ENCODE assay signal across 2 cellular contexts in genomic region chr1:49026230-49026811, GRCh38.
TF ChIP-seq lines count a peak whose summit lies in the region.

No MANE protein-coding gene starts in this region.

TF ChIP-seq in SK-N-SH, 30 proteins besides CTCF, POLR2A, EP300 and RAD21 (continued from another document):
- no peak for TF ChIP-seq GATA2 (CRISPR knock-in tag; IDR thresholded peaks at IDR 0.05)
- no peak for TF ChIP-seq NFIC (IDR thresholded peaks at IDR 0.05; ENCODE audit: borderline replicate concordance)
- TF ChIP-seq TAF1 (IDR thresholded peaks at IDR 0.05; ENCODE audit: borderline replicate concordance, low read depth, low read length) = no peak
- TF ChIP-seq TEAD4 (IDR thresholded peaks at IDR 0.05; ENCODE audit: borderline replicate concordance, insufficient read depth) = no peak
- no peak for TF ChIP-seq FOXJ3 (CRISPR knock-in tag; IDR thresholded peaks at IDR 0.05)
- TF ChIP-seq JUND (IDR thresholded peaks at IDR 0.05) = no peak
- no peak for TF ChIP-seq SMC3 (IDR thresholded peaks at IDR 0.05; ENCODE audit: low read depth, low read length)
- TF ChIP-seq TCF12 (IDR thresholded peaks at IDR 0.05) = no peak

TF ChIP-seq in GM23338, 12 proteins besides CTCF, POLR2A, EP300 and RAD21 (continued from another document):
- TF ChIP-seq ZNF462 (CRISPR knock-in tag; IDR thresholded peaks at IDR 0.05) (no peak), STAT1 (IDR thresholded peaks at IDR 0.05; ENCODE audit: unreplicated experiment) (no peak), POLR2AphosphoS5 (IDR thresholded peaks at IDR 0.05; ENCODE audit: low read depth) (no peak), CREB1 (CRISPR knock-in tag; IDR thresholded peaks at IDR 0.05; ENCODE audit: low read depth) (no peak), ZNF331 (CRISPR knock-in tag; IDR thresholded peaks at IDR 0.05; ENCODE audit: low read depth) (no peak), REST (IDR thresholded peaks at IDR 0.05; ENCODE audit: unreplicated experiment) (no peak)
